ENCODE assay signal across 27 cellular contexts in genomic region chr7:131119381-131119780, GRCh38.
"Had no signal": no experiment of that assay in that cellular context is flagged by ENCODE, and none has a peak within 500 bp of the region (broad histone marks: within the 10 kb centered on the region; RNA-seq: fewer than 3 reads in every experiment).

No MANE protein-coding gene starts in this region.

- ATAC-seq: natural killer cell; psoas muscle; right cardiac atrium; right lobe of liver; stimulated activated effector memory CD8-positive, alpha-beta T cell treated with anti-CD3 and anti-CD28 coated beads, Interleukin-12 subunit alpha, Interleukin-12 subunit beta, amount 100 ng/mL, for 72 hours; stimulated activated naive B cell treated with anti-CD40 and anti-IgM and Interleukin-4, amounts not matched to agents 10 μg/mL and 1 μg/mL and 100 μg/mL, for 72 hours had no signal

- H3K4me1 Mint-ChIP-seq: natural killer cell, nephron had no signal

- H3K4me3 Mint-ChIP-seq: natural killer cell; nephron; neural progenitor cell; stimulated activated effector memory CD8-positive, alpha-beta T cell treated with anti-CD3 and anti-CD28 coated beads, Interleukin-12 subunit alpha, Interleukin-12 subunit beta, amount 100 ng/mL, for 72 hours; stimulated activated naive B cell treated with anti-CD40 and anti-IgM and Interleukin-4, amounts not matched to agents 10 μg/mL and 1 μg/mL and 100 μg/mL, for 72 hours had no signal

- H3K27me3 ChIP-seq: neural progenitor cell, ovary, right lobe of liver, sigmoid colon, stomach, thyroid gland, tibial nerve, upper lobe of left lung, vagina had no signal

- H3K4me1 ChIP-seq: neural progenitor cell, parathyroid adenoma, psoas muscle, right lobe of liver, sigmoid colon, stomach, thyroid gland, tibial nerve, upper lobe of left lung, vagina had no signal

- H3K9me3 Mint-ChIP-seq: natural killer cell had no signal

- FAIRE-seq: small intestine, urothelium cell line had no signal

- H3K4me2 ChIP-seq: neural progenitor cell had no signal

- H3K27ac ChIP-seq: neural progenitor cell, ovary, parathyroid adenoma, psoas muscle, right lobe of liver, sigmoid colon, stomach, thoracic aorta, thyroid gland, tibial nerve, upper lobe of left lung, vagina had no signal

- H3K36me3 ChIP-seq: neural progenitor cell, ovary, right lobe of liver, sigmoid colon, stomach, thoracic aorta, thyroid gland, tibial nerve, upper lobe of left lung, vagina had no signal

- DNase-seq: natural killer cell; occipital lobe; ovary; posterior cingulate gyrus; psoas muscle; right cardiac atrium; right lobe of liver; sigmoid colon; small intestine; stimulated activated CD4-positive, alpha-beta T cell treated with anti-CD3 and anti-CD28 coated beads, Interleukin-15, amount 100 ng/mL, for 24 hours; stimulated activated CD4-positive, alpha-beta T cell treated with anti-CD3 and anti-CD28 coated beads, Interleukin-2, amount 100 ng/mL, for 24 hours; stimulated activated CD4-positive, alpha-beta T cell treated with anti-CD3 and anti-CD28 coated beads, Interleukin-2, amount 100 ng/mL, for 48 hours; stimulated activated CD4-positive, alpha-beta T cell treated with anti-CD3 and anti-CD28 coated beads, Interleukin-4, amount 100 ng/mL, for 24 hours; stimulated activated naive B cell treated with anti-CD40 and anti-IgM and Interleukin-4, amounts not matched to agents 10 μg/mL and 1 μg/mL and 100 μg/mL, for 72 hours; stimulated activated naive CD4-positive, alpha-beta T cell treated with Interleukin-2 at 50 U/mL for 16 hours; stomach; thyroid gland; upper lobe of left lung had no signal

- H2AFZ ChIP-seq: neural progenitor cell, parathyroid adenoma had no signal

- H3K79me2 ChIP-seq: parathyroid adenoma had no signal

- H3K27me3 Mint-ChIP-seq: stimulated activated naive B cell treated with anti-CD40 and anti-IgM and Interleukin-4, amounts not matched to agents 10 μg/mL and 1 μg/mL and 100 μg/mL, for 72 hours had no signal

- H3K9me3 ChIP-seq: ovary, psoas muscle, right lobe of liver, thoracic aorta, thyroid gland, vagina had no signal

- H3K4me3 ChIP-seq: neural progenitor cell, ovary, psoas muscle, right lobe of liver, sigmoid colon, stomach, thoracic aorta, thyroid gland, tibial nerve, upper lobe of left lung, vagina had no signal

- H3K27ac Mint-ChIP-seq: natural killer cell; nephron; neural progenitor cell; progenitor cell of endocrine pancreas; stimulated activated effector memory CD8-positive, alpha-beta T cell treated with anti-CD3 and anti-CD28 coated beads, Interleukin-12 subunit alpha, Interleukin-12 subunit beta, amount 100 ng/mL, for 72 hours; stimulated activated naive B cell treated with anti-CD40 and anti-IgM and Interleukin-4, amounts not matched to agents 10 μg/mL and 1 μg/mL and 100 μg/mL, for 72 hours had no signal

- H3K9ac ChIP-seq: neural progenitor cell, parathyroid adenoma had no signal

- H3K36me3 Mint-ChIP-seq: natural killer cell; neural progenitor cell; stimulated activated effector memory CD8-positive, alpha-beta T cell treated with anti-CD3 and anti-CD28 coated beads, Interleukin-12 subunit alpha, Interleukin-12 subunit beta, amount 100 ng/mL, for 72 hours had no signal
